ENCODE assay signal across 1 cellular context in genomic region chr2:162840598-162841246, GRCh38.
TF ChIP-seq lines count a peak whose summit lies in the region.

No MANE protein-coding gene starts in this region.

TF ChIP-seq in HCT116, 20 proteins besides CTCF, POLR2A, EP300 and RAD21 (continued from another document):
- TF ChIP-seq POLR2AphosphoS5 (IDR thresholded peaks at IDR 0.05; ENCODE audit: low read depth, low read length) = 0 out of 2 replicates have a peak, but pooled peaks have one; percentile 18
